8 cellular contexts compared by ENCODE assay signal in genomic region chr19:48795055-48795854, GRCh38. TPM values are rescaled to one million over a fixed set of nuclear protein-coding genes. Genes with fewer than 3 reads are reported as not detected.
DNase-seq lines count a peak whose midpoint lies in the region; ATAC-seq and TF ChIP-seq lines count a peak whose summit lies in the region.

No MANE protein-coding gene starts in this region.

- H3K9me3 ChIP-seq in A673 (ENCODE audit: low read depth, low read length, poor library complexity, severe bottlenecking): no peaks in the 10 kb centered on the region

- DNase-seq in A673 (ENCODE audit: low spot score) (peak; percentile 98), NCI-H345 (lab: John Stamatoyannopoulos, UW) (peak; percentile 74), islet precursor cell (peak; percentile 96)
- DNase-seq in activated CD4-positive, CD25-positive, alpha-beta regulatory T cell treated with anti-CD3 and anti-CD28 coated beads, Interleukin-2, amount 50 U/mL, for 16 hours (ENCODE audit: low read depth, low spot score): peak; percentile 72
- peak; percentile 77 to 78 for DNase-seq in central memory CD8-positive, alpha-beta T cell (ENCODE audit: low spot score in 2 of 2)
- peak; percentile 75 to 77 for DNase-seq in stimulated activated CD4-positive, alpha-beta T cell treated with anti-CD3 and anti-CD28 coated beads, Interleukin-12 subunit alpha, Interleukin-12 subunit beta, amount 100 ng/mL, for 24 hours (ENCODE audit: low read depth in 2 of 2)

- peak overlapping the region; percentile 55 for H3K4me3 ChIP-seq in A673 (ENCODE audit: low read depth, low read length, poor library complexity, severe bottlenecking)

- CTCF ChIA-PET in A673 (lab: Charles Lee): interaction anchor here (0.5 to 3.0 kb wide), 14 partner anchors 11 to 430 kb away, joined by 3 to 32 read pairs (median 5); partner anchors contain the start of genes BCAT2, CA11, HSD17B14 and RUVBL2

- H3K27ac ChIP-seq in A673 (ENCODE audit: low read depth, low read length, poor library complexity, severe bottlenecking): peak overlapping the region; percentile 64

- H3K4me1 ChIP-seq in A673 (ENCODE audit: insufficient read depth, low read length, poor library complexity, severe bottlenecking): peaks cover 10% of the 10 kb centered on the region

- no TSS peak for BruUV-seq in A673 (replicated peaks; lab: Mats Ljungman, UMichigan)

- POLR2A ChIA-PET in A673 (lab: Charles Lee; ENCODE audit: low non-redundant PET): no interaction called here

- no peaks in the 10 kb centered on the region for H3K27me3 ChIP-seq in A673 (replicated peaks; ENCODE audit: insufficient read depth, low read depth, low read length, poor library complexity)

- no peaks in the 10 kb centered on the region for H3K9me3 Mint-ChIP-seq in central memory CD8-positive, alpha-beta T cell

- H3K36me3 Mint-ChIP-seq in central memory CD8-positive, alpha-beta T cell (ENCODE audit: insufficient read depth): peaks cover 7% of the 10 kb centered on the region

- H3K27ac Mint-ChIP-seq in central memory CD8-positive, alpha-beta T cell (ENCODE audit: low read depth): peak overlapping the region; percentile 83

- peaks cover 14% of the 10 kb centered on the region for H3K4me1 Mint-ChIP-seq in central memory CD8-positive, alpha-beta T cell

- no peaks in the 10 kb centered on the region for H3K36me3 ChIP-seq in A673 (ENCODE audit: insufficient read depth, low read length, poor library complexity, severe bottlenecking)

- peak overlapping the region; percentile 78 for H3K4me3 Mint-ChIP-seq in central memory CD8-positive, alpha-beta T cell

- ATAC-seq in GM18868 (IDR thresholded peaks at IDR 0.05; ENCODE audit: unreplicated experiment) (peak; percentile 63), HG03139 (IDR thresholded peaks at IDR 0.05; ENCODE audit: unreplicated experiment) (peak; percentile 65)
- peak; percentile 99 for ATAC-seq in central memory CD8-positive, alpha-beta T cell (replicated peaks; ENCODE audit: extremely low read depth, poor library complexity, severe bottlenecking)

- peak; percentile 99 for TF ChIP-seq CTCF in A673 (conservative IDR thresholded peaks at IDR 0.05; ENCODE audit: low read depth, low read length)

- intact Hi-C loops in A673 (cut with micrococcal nuclease; ENCODE audit: unreplicated experiment): loop anchor here (10.0 kb wide), 1 partner anchor 430 kb away; no protein-coding TSS in a partner anchor

- no peaks in the 10 kb centered on the region for H3K27me3 Mint-ChIP-seq in central memory CD8-positive, alpha-beta T cell

RNA-seq across cellular contexts. Expression of gene BCAT2, which starts 15.6 kb away (rescaled TPM):
- total RNA-seq in A673 (2021): 54.0 and 62.7 TPM in 2 replicates

RNA-seq across cellular contexts. Expression of gene FGF21, which starts 39.9 kb away (rescaled TPM):
- not detected in 2 replicates for total RNA-seq in A673 (2021)

RNA-seq across cellular contexts. Expression of gene HSD17B14, which starts 41.0 kb away (rescaled TPM):
- total RNA-seq in A673 (2021): 2.0 and 3.0 TPM in 2 replicates

RNA-seq across cellular contexts. Expression of gene FUT1, which starts 42.8 kb away (rescaled TPM):
- total RNA-seq in A673 (2021): 0.06 and 0.15 TPM in 2 replicates

RNA-seq across cellular contexts. Expression of gene IZUMO1, which starts 48.5 kb away (rescaled TPM):
- total RNA-seq in A673 (2021): not detected in 2 replicates

Comparison
In these comparisons a context has a peak if more than half of its experiments do, and no peak if none do; other contexts are left out.
1. Peak in every context shown above with its lines: DNase-seq, ATAC-seq, H3K4me3 ChIP-seq and H3K27ac ChIP-seq.